9 cellular contexts compared by ENCODE assay signal in genomic region chr16:9134739-9135138, GRCh38. TPM values are rescaled to one million over a fixed set of nuclear protein-coding genes. Genes with fewer than 3 reads are reported as not detected.
DNase-seq lines count a peak whose midpoint lies in the region; ATAC-seq and TF ChIP-seq lines count a peak whose summit lies in the region.
"Had no signal": no experiment of that assay in that cellular context is flagged by ENCODE, and none has a peak within 500 bp of the region (broad histone marks: within the 10 kb centered on the region; RNA-seq: fewer than 3 reads in every experiment).

No MANE protein-coding gene starts in this region.

- in situ Hi-C loops in ACHN (cut with HindIII; ENCODE audit: low pct_ligation_motif_present, low pct_unique_long_range_greater_than_20kb, low sequenced_read_pairs) (no loop called here), GM13976 (cut with MboI; ENCODE audit: low sequenced_read_pairs, unreplicated experiment) (loop anchor here (10.0 to 25.0 kb wide), 2 partner anchors 470 to 572 kb away; no protein-coding TSS in a partner anchor)

- peak; percentile 65 for ATAC-seq in HG03354 (IDR thresholded peaks at IDR 0.05; ENCODE audit: poor library complexity, severe bottlenecking, unreplicated experiment)
- ATAC-seq in upper lobe of right lung = peak; percentile 88

- H2AFZ ChIP-seq in fibroblast of lung (ENCODE audit: low read length) = no peak overlapping the region
- H2AFZ ChIP-seq in osteoblast (ENCODE audit: low read length) = no peak overlapping the region

- H4K20me1 ChIP-seq in fibroblast of lung (ENCODE audit: control insufficient read depth, extremely low read depth, insufficient read depth, low read length) (no peaks in the 10 kb centered on the region), osteoblast (ENCODE audit: insufficient read depth, low read length) (peaks cover 11% of the 10 kb centered on the region)

- DNase-seq in ACHN = peak; percentile 81
- peak; percentile 79 for DNase-seq in GM13976 (ENCODE audit: low spot score)
- peak; percentile 35 to 69 for DNase-seq in NOMO-1 (lab: John Stamatoyannopoulos, UW; ENCODE audit: unreplicated experiment in 2 of 2)
- DNase-seq in activated T-cell treated with anti-CD3 and anti-CD28 coated beads for 24 hours (ENCODE audit: low read depth) = peak; percentile 38
- peak; percentile 29 to 53 for DNase-seq in fibroblast of lung (ENCODE audit: low read depth in 2 of 2)
- DNase-seq in osteoblast (ENCODE audit: insufficient read length, low spot score, missing footprints) = peak; percentile 58
- peak; percentile 78 for DNase-seq in upper lobe of right lung

- H3K27me3 ChIP-seq in fibroblast of lung (ENCODE audit: control insufficient read depth, insufficient read depth, low read length) = no peaks in the 10 kb centered on the region
- H3K27me3 ChIP-seq in osteoblast (ENCODE audit: insufficient read depth, low read length) = no peaks in the 10 kb centered on the region
- H3K27me3 ChIP-seq in upper lobe of right lung = no peaks in the 10 kb centered on the region
- H3K27me3 ChIP-seq: ovary had no signal

- no peak overlapping the region for H3K4me3 ChIP-seq in fibroblast of lung (replicated peaks in 1 of 4; ENCODE audit: control extremely low read depth in 1 of 4, insufficient read depth in 1 of 4, low read depth in 3 of 4, low read length in 4 of 4)
- H3K4me3 ChIP-seq in osteoblast (ENCODE audit: insufficient read depth, low read length) = no peak overlapping the region
- H3K4me3 ChIP-seq in upper lobe of right lung = no peak overlapping the region
- H3K4me3 ChIP-seq: ovary had no signal

- H3K9me3 ChIP-seq in fibroblast of lung (ENCODE audit: control insufficient read depth, insufficient read depth, low read depth, low read length) = no peaks in the 10 kb centered on the region
- H3K9me3 ChIP-seq in osteoblast (ENCODE audit: low read depth, low read length) = no peaks in the 10 kb centered on the region
- no peaks in the 10 kb centered on the region for H3K9me3 ChIP-seq in upper lobe of right lung
- H3K9me3 ChIP-seq: ovary had no signal

- H3K4me1 ChIP-seq in fibroblast of lung (ENCODE audit: control insufficient read depth, extremely low read depth, insufficient read depth, low read length) = no peaks in the 10 kb centered on the region
- H3K4me1 ChIP-seq in osteoblast (ENCODE audit: insufficient read depth, low read length) = peaks cover 3% of the 10 kb centered on the region
- peaks cover 5% of the 10 kb centered on the region for H3K4me1 ChIP-seq in upper lobe of right lung

- H3K36me3 ChIP-seq in fibroblast of lung (ENCODE audit: control insufficient read depth, insufficient read depth, low read length) = no peaks in the 10 kb centered on the region
- no peaks in the 10 kb centered on the region for H3K36me3 ChIP-seq in osteoblast (ENCODE audit: insufficient read depth, low read length)
- H3K36me3 ChIP-seq in upper lobe of right lung = no peaks in the 10 kb centered on the region
- H3K36me3 ChIP-seq: ovary had no signal

- H3K79me2 ChIP-seq in fibroblast of lung (ENCODE audit: control insufficient read depth, insufficient read depth, low read length) = no peaks in the 10 kb centered on the region
- H3K79me2 ChIP-seq in osteoblast (ENCODE audit: insufficient read depth, low read length) = no peaks in the 10 kb centered on the region

- H3K27ac ChIP-seq in fibroblast of lung (ENCODE audit: insufficient read depth, low read length) = no peak overlapping the region
- no peak overlapping the region for H3K27ac ChIP-seq in osteoblast (ENCODE audit: low read depth, low read length)
- no peak overlapping the region for H3K27ac ChIP-seq in upper lobe of right lung
- H3K27ac ChIP-seq: ovary had no signal

- TF ChIP-seq CTCF in GM13976 (IDR thresholded peaks at IDR 0.05; ENCODE audit: borderline replicate concordance, control extremely low read depth, extremely low read depth, insufficient read depth, missing control alignments) (peak; percentile 75), fibroblast of lung (conservative IDR thresholded peaks at IDR 0.05 in 1 of 2, IDR thresholded peaks at IDR 0.05 in 1 of 2; ENCODE audit: low read depth in 1 of 2, low read length in 2 of 2) (peak; percentile 52 to 55), osteoblast (IDR thresholded peaks at IDR 0.05; ENCODE audit: extremely low read depth, low read depth, low read length) (peak; percentile 54), upper lobe of right lung (IDR thresholded peaks at IDR 0.05) (peak; percentile 63)

- intact Hi-C loops in upper lobe of right lung (cut with DNase I) = no loop called here

- no peak overlapping the region for H3K4me2 ChIP-seq in fibroblast of lung (ENCODE audit: extremely low read depth, insufficient read depth, low read length)
- no peak overlapping the region for H3K4me2 ChIP-seq in osteoblast (ENCODE audit: insufficient read depth, low read length)

- H3K9ac ChIP-seq in fibroblast of lung (ENCODE audit: insufficient read depth, low read length) = no peak overlapping the region

RNA-seq across cellular contexts. Expression of gene HAPSTR1, which starts 43.3 kb away (rescaled TPM):
- total RNA-seq in fibroblast of lung (45.2 and 57.3 TPM in 2 replicates), osteoblast (86.3 and 93.4 TPM in 2 replicates), upper lobe of right lung (49.7 TPM)
- 33.2 and 37.5 TPM in 2 replicates for polyA plus RNA-seq in fibroblast of lung
- 23.7 and 28.8 TPM in 2 replicates for polyA plus RNA-seq in fibroblast of lung (2012)
- 35.9 and 46.1 TPM in 2 replicates for polyA minus RNA-seq in fibroblast of lung (ENCODE audit: low replicate concordance)
